1 cellular context compared by ENCODE assay signal in genomic region chr1:207030522-207031009, GRCh38.
TF ChIP-seq lines count a peak whose summit lies in the region.

No MANE protein-coding gene starts in this region.

TF ChIP-seq in HepG2, 621 proteins besides CTCF, POLR2A, EP300 and RAD21 (continued from another document):
- TF ChIP-seq SALL1 (CRISPR knock-in tag; IDR thresholded peaks at IDR 0.05) (no peak), NR0B2 (CRISPR knock-in tag; IDR thresholded peaks at IDR 0.05) (no peak), TP53 (CRISPR knock-in tag; conservative IDR thresholded peaks at IDR 0.05) (no peak), ELF1 (CRISPR knock-in tag; IDR thresholded peaks at IDR 0.05) (no peak), ZNF616 (CRISPR knock-in tag; IDR thresholded peaks at IDR 0.05; ENCODE audit: low read depth) (no peak), NFE2L1 (CRISPR knock-in tag; IDR thresholded peaks at IDR 0.05; ENCODE audit: borderline replicate concordance) (no peak), FOXA3 (CRISPR knock-in tag; IDR thresholded peaks at IDR 0.05) (no peak), ZNF703 (CRISPR knock-in tag; IDR thresholded peaks at IDR 0.05; ENCODE audit: borderline replicate concordance) (no peak), ARID4A (CRISPR knock-in tag; IDR thresholded peaks at IDR 0.05; ENCODE audit: borderline replicate concordance) (no peak)
TF ChIP-seq in HepG2: peak in this region for 24.
